Comparison of ENCODE assay signal across 1 cellular context in the genomic region with DNA sequence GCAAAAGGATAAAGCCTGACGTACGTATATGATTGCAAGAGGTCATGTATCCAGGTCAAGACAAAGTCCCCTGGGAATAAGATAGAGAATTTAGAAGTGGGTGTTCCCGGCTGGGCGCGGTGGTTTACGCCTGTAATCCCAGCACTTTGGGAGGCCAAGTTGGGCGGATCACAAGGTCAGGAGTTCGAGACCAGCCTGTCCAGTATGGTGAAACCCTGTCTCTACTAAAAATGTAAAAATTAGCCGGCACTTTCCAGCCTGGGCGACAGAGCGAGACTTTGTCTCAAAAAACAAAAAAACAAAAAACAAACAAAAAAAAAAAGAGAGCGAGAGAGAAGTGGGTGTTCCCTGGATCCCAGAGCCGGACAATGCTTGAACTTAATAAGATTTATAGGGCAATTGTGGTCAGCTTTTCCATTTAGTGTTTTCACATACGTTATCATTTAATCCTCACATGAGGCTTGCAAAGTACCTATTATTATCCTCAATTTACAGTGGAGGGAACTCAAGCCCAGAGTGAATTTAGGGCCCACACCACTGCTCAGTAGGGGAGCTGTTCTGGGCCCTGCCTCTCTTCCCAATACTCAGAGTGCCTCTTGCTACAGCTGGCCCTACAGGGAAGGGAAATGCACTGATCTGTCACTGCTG.
TF ChIP-seq lines count a peak whose summit lies in the region.

No MANE protein-coding gene starts in this region.

TF ChIP-seq in A549, 52 proteins besides CTCF, POLR2A, EP300 and RAD21 (continued from another document):
- TF ChIP-seq, protein P1, sequence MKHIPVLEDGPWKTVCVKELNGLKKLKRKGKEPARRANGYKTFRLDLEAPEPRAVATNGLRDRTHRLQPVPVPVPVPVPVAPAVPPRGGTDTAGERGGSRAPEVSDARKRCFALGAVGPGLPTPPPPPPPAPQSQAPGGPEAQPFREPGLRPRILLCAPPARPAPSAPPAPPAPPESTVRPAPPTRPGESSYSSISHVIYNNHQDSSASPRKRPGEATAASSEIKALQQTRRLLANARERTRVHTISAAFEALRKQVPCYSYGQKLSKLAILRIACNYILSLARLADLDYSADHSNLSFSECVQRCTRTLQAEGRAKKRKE (CRISPR knock-in tag; IDR thresholded peaks at IDR 0.05; ENCODE audit: low read depth): no peak
- no peak for TF ChIP-seq KDM1A (IDR thresholded peaks at IDR 0.05; ENCODE audit: low read depth)
- no peak for TF ChIP-seq HOXA7 (CRISPR knock-in tag; IDR thresholded peaks at IDR 0.05)
- TF ChIP-seq JUN (IDR thresholded peaks at IDR 0.05): no peak
- no peak for TF ChIP-seq FOSB (CRISPR knock-in tag; IDR thresholded peaks at IDR 0.05)
- TF ChIP-seq RCOR1 (IDR thresholded peaks at IDR 0.05; ENCODE audit: low read depth, low read length): no peak
- TF ChIP-seq NR3C1 (IDR thresholded peaks at IDR 0.05): no peak
- no peak for TF ChIP-seq ZFP36 (IDR thresholded peaks at IDR 0.05; ENCODE audit: borderline replicate concordance, partially characterized antibody)
- TF ChIP-seq, protein P2, sequence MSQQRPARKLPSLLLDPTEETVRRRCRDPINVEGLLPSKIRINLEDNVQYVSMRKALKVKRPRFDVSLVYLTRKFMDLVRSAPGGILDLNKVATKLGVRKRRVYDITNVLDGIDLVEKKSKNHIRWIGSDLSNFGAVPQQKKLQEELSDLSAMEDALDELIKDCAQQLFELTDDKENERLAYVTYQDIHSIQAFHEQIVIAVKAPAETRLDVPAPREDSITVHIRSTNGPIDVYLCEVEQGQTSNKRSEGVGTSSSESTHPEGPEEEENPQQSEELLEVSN (IDR thresholded peaks at IDR 0.05; ENCODE audit: borderline replicate concordance, low read depth): no peak
- TF ChIP-seq TP53 (CRISPR knock-in tag; IDR thresholded peaks at IDR 0.05): no peak
- TF ChIP-seq, protein P3, sequence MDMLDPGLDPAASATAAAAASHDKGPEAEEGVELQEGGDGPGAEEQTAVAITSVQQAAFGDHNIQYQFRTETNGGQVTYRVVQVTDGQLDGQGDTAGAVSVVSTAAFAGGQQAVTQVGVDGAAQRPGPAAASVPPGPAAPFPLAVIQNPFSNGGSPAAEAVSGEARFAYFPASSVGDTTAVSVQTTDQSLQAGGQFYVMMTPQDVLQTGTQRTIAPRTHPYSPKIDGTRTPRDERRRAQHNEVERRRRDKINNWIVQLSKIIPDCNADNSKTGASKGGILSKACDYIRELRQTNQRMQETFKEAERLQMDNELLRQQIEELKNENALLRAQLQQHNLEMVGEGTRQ (IDR thresholded peaks at IDR 0.05): no peak
- no peak for TF ChIP-seq ESRRA (IDR thresholded peaks at IDR 0.05; ENCODE audit: borderline replicate concordance, low read length)
